ENCODE assay signal across 15 cellular contexts in the genomic region with DNA sequence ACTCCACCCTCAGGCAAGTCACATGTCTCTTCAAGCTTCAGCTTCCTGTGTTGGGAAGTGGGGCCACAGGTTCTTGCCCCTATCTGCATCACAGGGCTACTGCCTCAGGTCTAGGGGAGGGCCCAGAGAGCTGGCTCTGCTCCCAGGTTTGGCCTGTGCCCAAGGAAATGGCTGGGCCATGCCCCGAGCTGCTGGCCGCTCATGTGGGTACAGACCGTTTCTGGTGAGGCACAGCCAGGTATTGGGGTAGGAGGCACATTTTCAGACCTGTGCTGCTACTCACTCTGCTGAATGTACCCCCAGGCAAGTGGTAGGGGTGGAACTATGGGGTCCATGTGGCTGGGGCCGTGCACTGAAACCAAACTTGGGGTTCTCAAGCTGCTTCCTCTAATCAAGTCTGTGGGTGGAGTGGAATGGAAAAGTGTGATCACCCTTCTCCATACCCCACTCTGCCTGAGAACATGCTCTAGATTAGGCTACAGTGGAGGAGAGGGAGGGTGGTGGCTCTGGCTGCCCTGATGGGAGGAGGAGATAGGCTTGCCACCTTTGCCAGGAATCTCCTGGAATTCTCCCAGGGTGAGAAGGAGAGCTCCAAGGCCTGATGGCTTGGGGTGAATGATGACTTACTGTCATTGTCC. TPM values are rescaled to one million over a fixed set of nuclear protein-coding genes. Genes with fewer than 3 reads are reported as not detected.
DNase-seq lines count a peak whose midpoint lies in the region; ATAC-seq and TF ChIP-seq lines count a peak whose summit lies in the region.
"Had no signal": no experiment of that assay in that cellular context is flagged by ENCODE, and none has a peak within 500 bp of the region (broad histone marks: within the 10 kb centered on the region; RNA-seq: fewer than 3 reads in every experiment).

No MANE protein-coding gene starts in this region.

- POLR2A ChIA-PET in MCF 10A (lab: Yijun Ruan, JAX), result interaction anchor here (0.6 to 2.6 kb wide), 8 partner anchors 8 to 602 kb away, joined by 3 to 16 read pairs (median 4); a partner anchor contains a TSS

- peak; percentile 11 for DNase-seq in EH (ENCODE audit: low read depth)
- DNase-seq in HUDEP-2 (lab: John Stamatoyannopoulos, UW; ENCODE audit: unreplicated experiment in 76 of 76), result peak; percentile 39 to 96 (median 88)
- DNase-seq in MCF 10A (ENCODE audit: unreplicated experiment), result peak; percentile 83
- peak; percentile 16 for DNase-seq in medulla oblongata (ENCODE audit: extremely low spot score)
- no peak for DNase-seq in stimulated activated CD4-positive, alpha-beta T cell treated with anti-CD3 and anti-CD28 coated beads, Interleukin-1b, Interleukin-23, amount 100 ng/mL, for 48 hours
- DNase-seq: activated B cell treated with CpG ODN at 0.5 μM for 24 hours; activated T-cell treated with anti-CD3 and anti-CD28 coated beads, Interleukin-2, amount 50 U/mL, for 1 hour; CD4-positive, CD25-positive, alpha-beta regulatory T cell; colonic mucosa; IMR-90; NCI-H1694 had no signal

- no TSS peak for BruUV-seq in MCF 10A (replicated peaks; lab: Mats Ljungman, UMichigan)

- no peak for TF ChIP-seq CTCF in MCF 10A (IDR thresholded peaks at IDR 0.05; ENCODE audit: unreplicated experiment)

- H3K4me3 Mint-ChIP-seq in MCF 10A (ENCODE audit: unreplicated experiment), result no peak overlapping the region
- H3K4me3 Mint-ChIP-seq: activated B cell treated with CpG ODN at 0.5 μM for 24 hours had no signal

- CTCF ChIA-PET in MCF 10A (lab: Yijun Ruan, JAX), result interaction anchor here (0.6 to 9.3 kb wide), 35 partner anchors 9 to 1870 kb away, joined by 3 to 150 read pairs (median 7); a partner anchor contains a TSS

- H3K27me3 Mint-ChIP-seq in MCF 10A (ENCODE audit: insufficient read depth, unreplicated experiment), result peaks cover 8% of the 10 kb centered on the region

- no peak overlapping the region for H3K27ac Mint-ChIP-seq in MCF 10A (ENCODE audit: low read depth, unreplicated experiment)
- H3K27ac Mint-ChIP-seq: activated B cell treated with CpG ODN at 0.5 μM for 24 hours had no signal

- no peaks in the 10 kb centered on the region for H3K9me3 Mint-ChIP-seq in MCF 10A (ENCODE audit: unreplicated experiment)
- H3K9me3 Mint-ChIP-seq: activated B cell treated with CpG ODN at 0.5 μM for 24 hours had no signal

- H3K36me3 Mint-ChIP-seq in MCF 10A (ENCODE audit: insufficient read depth, unreplicated experiment), result peaks cover 4% of the 10 kb centered on the region
- H3K36me3 Mint-ChIP-seq: CD4-positive, CD25-positive, alpha-beta regulatory T cell had no signal

- intact Hi-C loops in MCF 10A (cut with micrococcal nuclease), result loop anchor here (5.0 to 10.0 kb wide), 4 partner anchors 84 to 1326 kb away; a partner anchor contains a TSS

- no peak for ATAC-seq in GM19328 (IDR thresholded peaks at IDR 0.05; ENCODE audit: unreplicated experiment)
- no peak for ATAC-seq in HG03520 (IDR thresholded peaks at IDR 0.05; ENCODE audit: unreplicated experiment)
- no peak for ATAC-seq in GM18511 (IDR thresholded peaks at IDR 0.05; ENCODE audit: unreplicated experiment)

- peaks cover 10% of the 10 kb centered on the region for H3K4me1 Mint-ChIP-seq in MCF 10A (ENCODE audit: insufficient read depth, unreplicated experiment)

RNA-seq across cellular contexts. Expression of a gene that starts 4.6 kb away (rescaled TPM):
- total RNA-seq in MCF 10A (2022), result 0.23 and 0.39 TPM in 2 replicates
- total RNA-seq: activated B cell treated with CpG ODN at 0.5 μM for 24 hours; CD4-positive, CD25-positive, alpha-beta regulatory T cell; IMR-90 had no signal

RNA-seq across cellular contexts. Expression of a gene that starts 12.2 kb away (rescaled TPM):
- not detected in 2 replicates for total RNA-seq in MCF 10A (2022)
- total RNA-seq: activated B cell treated with CpG ODN at 0.5 μM for 24 hours; CD4-positive, CD25-positive, alpha-beta regulatory T cell; colonic mucosa; IMR-90; myocyte had no signal

RNA-seq across cellular contexts. Expression of a gene that starts 17.0 kb away (rescaled TPM):
- total RNA-seq in MCF 10A (2022), result 0.09 and 0.10 TPM in 2 replicates
- total RNA-seq: CD4-positive, CD25-positive, alpha-beta regulatory T cell had no signal

RNA-seq across cellular contexts. Expression of a gene that starts 47.0 kb away (rescaled TPM):
- total RNA-seq in MCF 10A (2022), result 22.3 and 27.4 TPM in 2 replicates
- total RNA-seq: activated B cell treated with CpG ODN at 0.5 μM for 24 hours; CD4-positive, CD25-positive, alpha-beta regulatory T cell had no signal
